15 cellular contexts compared by ENCODE assay signal in genomic region chr6:150711584-150712501, GRCh38.
DNase-seq lines count a peak whose midpoint lies in the region; ATAC-seq and TF ChIP-seq lines count a peak whose summit lies in the region.
"Had no signal": no experiment of that assay in that cellular context is flagged by ENCODE, and none has a peak within 500 bp of the region (broad histone marks: within the 10 kb centered on the region; RNA-seq: fewer than 3 reads in every experiment).

No MANE protein-coding gene starts in this region.

- H4K20me1 ChIP-seq in SK-N-SH (ENCODE audit: insufficient read depth): no peaks in the 10 kb centered on the region

- no peaks in the 10 kb centered on the region for H3K27me3 ChIP-seq in right atrium auricular region
- peaks cover 4% of the 10 kb centered on the region; the same call in 1 of the 2 replicates for H3K27me3 ChIP-seq in SK-N-SH (ENCODE audit: insufficient read depth)

- no peak for TF ChIP-seq RAD21 in SK-N-SH (IDR thresholded peaks at IDR 0.05; ENCODE audit: low read length)

- no peak overlapping the region for H3K9ac ChIP-seq in SK-N-SH

- intact Hi-C loops in Right ventricle myocardium superior (cut with DNase I): no loop called here

- H3K27ac ChIP-seq in right atrium auricular region (no peak overlapping the region), SK-N-SH (ENCODE audit: low read depth in 2 of 2, low read length in 1 of 2) (no peak overlapping the region)
- H3K27ac ChIP-seq: A549 had no signal

- ATAC-seq in Right ventricle myocardium superior (ENCODE audit: poor library complexity): peak; percentile 74
- ATAC-seq: A549; activated CD4-positive, alpha-beta T cell treated with anti-CD3 and anti-CD28 coated beads for 36 hours; activated T-cell treated with anti-CD3 and anti-CD28 coated beads, Interleukin-2, amount 50 U/mL, for 4 hours; stimulated activated memory B cell treated with anti-CD40 and anti-IgM and Interleukin-4, amounts not matched to agents 10 μg/mL and 1 μg/mL and 100 μg/mL, for 72 hours had no signal

- TF ChIP-seq EP300 in SK-N-SH (IDR thresholded peaks at IDR 0.05; ENCODE audit: borderline replicate concordance in 1 of 2, low read depth in 1 of 2, low read length in 1 of 2): no peak

- H3K4me2 ChIP-seq in SK-N-SH: no peak overlapping the region
- H3K4me2 ChIP-seq: A549 had no signal

- no peaks in the 10 kb centered on the region for H3K79me2 ChIP-seq in SK-N-SH (ENCODE audit: insufficient read depth)

- DNase-seq in Right ventricle myocardium superior: peak; percentile 58
- DNase-seq in right atrium auricular region (ENCODE audit: low spot score): no peak
- peak; percentile 81 for DNase-seq in fibroblast of the aortic adventitia (ENCODE audit: low read depth)
- DNase-seq in mucosa of gallbladder (ENCODE audit: low spot score): peak; percentile 73
- DNase-seq in NK-92 treated with Interleukin-12 subunit alpha and Interleukin-12 subunit beta, amount 100 ng/mL, for 24 hours (lab: John Stamatoyannopoulos, UW): no peak
- DNase-seq in KG1 (lab: John Stamatoyannopoulos, UW): no peak
- DNase-seq in cerebellum (ENCODE audit: low spot score): no peak
- DNase-seq in SK-N-SH: no peak
- DNase-seq: activated CD4-positive, alpha-beta T cell treated with anti-CD3 and anti-CD28 coated beads for 36 hours; activated T-cell treated with anti-CD3 and anti-CD28 coated beads, Interleukin-2, amount 50 U/mL, for 4 hours; NCI-H1436 treated with DMSO at 0.1 percent for 48 hours; RPMI8226; stimulated activated CD4-positive, alpha-beta T cell treated with anti-CD3 and anti-CD28 coated beads, Interleukin-4, amount 100 ng/mL, for 24 hours had no signal

- no peaks in the 10 kb centered on the region for H3K9me2 ChIP-seq in SK-N-SH

- no peaks in the 10 kb centered on the region for H3F3A ChIP-seq in SK-N-SH (replicated peaks; ENCODE audit: insufficient read depth)

- TF ChIP-seq CTCF in right atrium auricular region (IDR thresholded peaks at IDR 0.05) (no peak), fibroblast of the aortic adventitia (IDR thresholded peaks at IDR 0.05; ENCODE audit: insufficient read depth, low read length) (no peak), SK-N-SH (IDR thresholded peaks at IDR 0.05) (no peak)

- H3K4me3 ChIP-seq in right atrium auricular region: no peak overlapping the region
- no peak overlapping the region for H3K4me3 ChIP-seq in fibroblast of the aortic adventitia (ENCODE audit: low read depth, low read length)
- no peak overlapping the region for H3K4me3 ChIP-seq in SK-N-SH (ENCODE audit: low read depth in 2 of 2, low read length in 1 of 2)
- H3K4me3 ChIP-seq: A549 had no signal

- H3K9me3 ChIP-seq in right atrium auricular region: no peaks in the 10 kb centered on the region
- H3K9me3 ChIP-seq in SK-N-SH: no peaks in the 10 kb centered on the region
- H3K9me3 ChIP-seq: A549 had no signal

- POLR2A ChIA-PET in SK-N-SH (lab: Yijun Ruan, JAX): no interaction called here

- CTCF ChIA-PET in SK-N-SH (lab: Yijun Ruan, JAX): interaction anchor here (0.6 to 1.0 kb wide), 2 partner anchors 50 to 99 kb away, joined by 3 read pairs; no protein-coding TSS in a partner anchor

- H2AFZ ChIP-seq in SK-N-SH (ENCODE audit: low read depth): no peak overlapping the region

- 19% methylated on average over 8 of the region's 8 CpGs for WGBS in SK-N-SH (ENCODE audit: low lambda C conversion rate)

- no peaks in the 10 kb centered on the region for H3K36me3 ChIP-seq in right atrium auricular region
- H3K36me3 ChIP-seq in SK-N-SH (replicated peaks in 1 of 2; ENCODE audit: control insufficient read depth in 1 of 2, insufficient read depth in 2 of 2, low read length in 1 of 2): no peaks in the 10 kb centered on the region

- H3K4me1 ChIP-seq in right atrium auricular region (peaks cover 0 to 10% of the 10 kb centered on the region in 2 donors), SK-N-SH (ENCODE audit: control insufficient read depth in 1 of 2, insufficient read depth in 2 of 2, low read depth in 1 of 2, low read length in 1 of 2) (no peaks in the 10 kb centered on the region)
- H3K4me1 ChIP-seq: A549 had no signal

TF ChIP-seq in SK-N-SH, 30 proteins besides CTCF, POLR2A, EP300 and RAD21:
- TF ChIP-seq ZBTB33 (IDR thresholded peaks at IDR 0.05; ENCODE audit: borderline replicate concordance, low read depth) (no peak), POLR2AphosphoS5 (IDR thresholded peaks at IDR 0.05; ENCODE audit: low read depth, low read length) (no peak), YY1 (IDR thresholded peaks at IDR 0.05; ENCODE audit: low read depth) (no peak), TEAD4 (IDR thresholded peaks at IDR 0.05; ENCODE audit: borderline replicate concordance, insufficient read depth) (no peak), FOXJ3 (CRISPR knock-in tag; IDR thresholded peaks at IDR 0.05) (no peak), TCF12 (IDR thresholded peaks at IDR 0.05) (no peak), GATA2 (CRISPR knock-in tag; IDR thresholded peaks at IDR 0.05) (no peak), NRF1 (IDR thresholded peaks at IDR 0.05; ENCODE audit: low read depth, low read length) (no peak), MEF2A (IDR thresholded peaks at IDR 0.05; ENCODE audit: borderline replicate concordance, low read depth) (no peak), CHD2 (IDR thresholded peaks at IDR 0.05; ENCODE audit: low read length, partially characterized antibody) (no peak), NFIC (IDR thresholded peaks at IDR 0.05; ENCODE audit: borderline replicate concordance) (no peak), RFX5 (IDR thresholded peaks at IDR 0.05; ENCODE audit: low read length) (no peak)

Comparison
In these comparisons a context has a peak if more than half of its experiments do, and no peak if none do; other contexts are left out.
1. DNase-seq: peak in Right ventricle myocardium superior (single experiment), fibroblast of the aortic adventitia (single experiment) and mucosa of gallbladder (single experiment); none in right atrium auricular region (single experiment), NK-92 treated with Interleukin-12 subunit alpha and Interleukin-12 subunit beta, amount 100 ng/mL, for 24 hours (single experiment), KG1 (single experiment), cerebellum (single experiment) and SK-N-SH (single experiment).